In the genomic region with DNA sequence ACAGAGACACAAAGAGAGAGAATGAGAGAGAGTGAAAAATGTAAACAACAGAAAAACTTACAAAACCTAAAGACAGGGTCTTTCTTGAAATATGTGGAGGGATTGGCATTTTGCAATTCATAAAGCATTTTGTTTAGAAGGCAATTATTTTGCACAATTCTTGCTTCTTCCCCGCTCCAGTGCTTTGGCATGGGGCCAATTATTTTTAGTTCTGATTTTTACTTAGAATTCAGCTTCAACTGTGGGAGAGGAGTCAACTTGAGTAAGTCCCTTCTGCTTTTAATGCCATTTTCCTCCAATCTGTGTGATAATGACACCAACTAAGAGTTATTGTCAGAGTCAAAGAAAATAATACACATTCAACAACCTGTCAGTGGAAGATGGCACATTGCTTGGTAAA, we compare ENCODE assay signal across 27 cellular contexts.
"Had no signal": no experiment of that assay in that cellular context is flagged by ENCODE, and none has a peak within 500 bp of the region (broad histone marks: within the 10 kb centered on the region; RNA-seq: fewer than 3 reads in every experiment).

No MANE protein-coding gene starts in this region.

- H3K36me3 Mint-ChIP-seq: natural killer cell had no signal

- H3K27me3 Mint-ChIP-seq: progenitor cell of endocrine pancreas; stimulated activated naive CD8-positive, alpha-beta T cell treated with anti-CD3 and anti-CD28 coated beads, Interleukin-15, amount 100 ng/mL, for 72 hours had no signal

- H3K27ac Mint-ChIP-seq: natural killer cell; progenitor cell of endocrine pancreas; stimulated activated naive CD8-positive, alpha-beta T cell treated with anti-CD3 and anti-CD28 coated beads, Interleukin-15, amount 100 ng/mL, for 72 hours had no signal

- ATAC-seq: heart right ventricle; left colon; left ventricle myocardium superior; lower lobe of right lung; natural killer cell; right lobe of liver; stimulated activated naive CD8-positive, alpha-beta T cell treated with anti-CD3 and anti-CD28 coated beads, Interleukin-15, amount 100 ng/mL, for 72 hours; upper lobe of right lung had no signal

- H3K27ac ChIP-seq: coronary artery, esophagus squamous epithelium, heart right ventricle, lower lobe of right lung, parathyroid adenoma, right lobe of liver, suprapubic skin, transverse colon, upper lobe of right lung, uterus had no signal

- H3K4me1 ChIP-seq: esophagus squamous epithelium, heart right ventricle, lower lobe of right lung, parathyroid adenoma, right lobe of liver, suprapubic skin, transverse colon, upper lobe of right lung, uterus had no signal

- H3K36me3 ChIP-seq: esophagus squamous epithelium, heart right ventricle, lower lobe of right lung, right lobe of liver, suprapubic skin, transverse colon, upper lobe of right lung, uterus had no signal

- H3K4me3 ChIP-seq: coronary artery, esophagus squamous epithelium, heart right ventricle, lower lobe of right lung, right lobe of liver, suprapubic skin, transverse colon, upper lobe of right lung, uterus had no signal

- H2AFZ ChIP-seq: parathyroid adenoma had no signal

- H3K4me1 Mint-ChIP-seq: natural killer cell; stimulated activated naive CD8-positive, alpha-beta T cell treated with anti-CD3 and anti-CD28 coated beads, Interleukin-15, amount 100 ng/mL, for 72 hours had no signal

- H3K4me3 Mint-ChIP-seq: natural killer cell; neural crest cell; stimulated activated naive CD8-positive, alpha-beta T cell treated with anti-CD3 and anti-CD28 coated beads, Interleukin-15, amount 100 ng/mL, for 72 hours had no signal

- H3K9me3 ChIP-seq: esophagus squamous epithelium, lower lobe of right lung, right lobe of liver, suprapubic skin, transverse colon, upper lobe of right lung, uterus had no signal

- DNase-seq: dermis blood vessel endothelial cell; effector memory CD4-positive, alpha-beta T cell; erythroblast; esophagus squamous epithelium; foreskin melanocyte; glutamatergic neuron; heart right ventricle; hippocampal formation; left colon; left ventricle myocardium superior; lower lobe of right lung; natural killer cell; right lobe of liver; small intestine; stimulated activated CD4-positive, alpha-beta T cell treated with anti-CD3 and anti-CD28 coated beads, Interleukin-15, amount 100 ng/mL, for 24 hours; stimulated activated CD4-positive, alpha-beta T cell treated with anti-CD3 and anti-CD28 coated beads, Interleukin-2, amount 100 ng/mL, for 48 hours; stimulated activated CD8-positive, alpha-beta memory T cell treated with anti-CD3 and anti-CD28 coated beads, Interleukin-4, amount 100 ng/mL, for 48 hours; stimulated activated naive CD4-positive, alpha-beta T cell; stimulated activated naive CD8-positive, alpha-beta T cell treated with anti-CD3 and anti-CD28 coated beads, Interleukin-15, amount 100 ng/mL, for 72 hours; transverse colon; upper lobe of right lung; uterus had no signal

- H3K9me3 Mint-ChIP-seq: neural crest cell; stimulated activated naive CD8-positive, alpha-beta T cell treated with anti-CD3 and anti-CD28 coated beads, Interleukin-15, amount 100 ng/mL, for 72 hours had no signal

- H3K27me3 ChIP-seq: esophagus squamous epithelium, heart right ventricle, right lobe of liver, suprapubic skin, transverse colon, upper lobe of right lung, uterus had no signal
